In the genomic region with DNA sequence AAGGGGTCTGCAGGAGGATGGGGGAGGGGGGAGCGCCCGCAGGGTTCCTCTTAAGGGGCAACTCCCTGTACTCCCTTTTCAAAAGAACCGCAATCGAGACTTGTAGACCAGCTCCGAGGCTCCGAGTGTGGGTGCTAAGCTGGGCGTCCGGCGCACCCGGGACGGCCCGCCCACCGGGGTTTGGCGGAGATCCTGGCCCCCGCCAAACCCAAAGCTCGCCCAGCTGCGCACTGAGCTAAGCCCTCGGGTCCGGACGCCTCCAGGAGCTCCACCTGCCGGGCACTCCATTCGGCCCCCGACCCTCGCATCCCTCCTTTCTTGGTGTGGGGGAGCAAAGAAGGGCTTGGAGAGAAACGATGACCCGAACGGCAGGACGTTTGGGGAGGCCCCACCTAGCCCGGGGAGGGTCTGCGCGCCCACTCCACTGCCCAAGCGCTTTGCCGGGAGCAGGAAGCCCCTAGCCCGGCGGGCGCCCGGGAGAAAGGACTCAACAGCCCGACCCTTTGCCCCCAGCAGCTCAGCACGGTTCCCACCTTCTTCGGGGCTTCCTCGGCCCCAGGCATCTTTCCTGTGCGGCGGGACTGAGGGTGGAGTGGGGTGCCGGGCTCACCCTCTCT, we compare ENCODE assay signal across 9 cellular contexts. TPM values are rescaled to one million over a fixed set of nuclear protein-coding genes. Genes with fewer than 3 reads are reported as not detected.
DNase-seq lines count a peak whose midpoint lies in the region; ATAC-seq and TF ChIP-seq lines count a peak whose summit lies in the region.
"Had no signal": no experiment of that assay in that cellular context is flagged by ENCODE, and none has a peak within 500 bp of the region (broad histone marks: within the 10 kb centered on the region; RNA-seq: fewer than 3 reads in every experiment).

No MANE protein-coding gene starts in this region.

- ATAC-seq in GM21786 (IDR thresholded peaks at IDR 0.05; ENCODE audit: unreplicated experiment) = no peak

- H3K27ac Mint-ChIP-seq in brain = peak overlapping the region in 2 of 5 experiments; percentile 44 to 67

- TF ChIP-seq CTCF in HFF-Myc (IDR thresholded peaks at IDR 0.05; ENCODE audit: low read depth, low read length, missing control alignments) = no peak
- TF ChIP-seq CTCF in brain (conservative IDR thresholded peaks at IDR 0.05) = peak; percentile 41 to 42
- no peak for TF ChIP-seq CTCF in suprapubic skin (IDR thresholded peaks at IDR 0.05)

- 0% methylated on average over 16 of the region's 44 CpGs for WGBS in suprapubic skin

- peaks cover 5% of the 10 kb centered on the region for H3K27me3 ChIP-seq in suprapubic skin

- peaks cover 4 to 12% (median 5%) of the 10 kb centered on the region in 5 experiments for H3K9me3 Mint-ChIP-seq in brain

- H3K9me3 ChIP-seq in suprapubic skin = no peaks in the 10 kb centered on the region

- peaks cover 26% of the 10 kb centered on the region for H3K4me1 Mint-ChIP-seq in brain

- peak overlapping the region; percentile 73 to 93 (median 83) for H3K4me3 Mint-ChIP-seq in brain

- H3K4me3 ChIP-seq in HFF-Myc (replicated peaks; ENCODE audit: low read depth, low read length) (peak overlapping the region; percentile 26; the same call in 1 of the 2 replicates), suprapubic skin (peak overlapping the region; percentile 63)

- DNase-seq in HFF-Myc (ENCODE audit: extremely low read depth, low read depth) = no peak
- peak; percentile 51 for DNase-seq in kidney tubule cell (ENCODE audit: low spot score)
- no peak for DNase-seq in suprapubic skin (ENCODE audit: low spot score in 2 of 2)
- no peak for DNase-seq in MV-4-11 (lab: John Stamatoyannopoulos, UW)
- DNase-seq in GDM1 (lab: John Stamatoyannopoulos, UW) = no peak
- DNase-seq: central memory CD4-positive, alpha-beta T cell; KBM-7 had no signal

- peaks cover 52% of the 10 kb centered on the region for H3K4me1 ChIP-seq in suprapubic skin

- H3K36me3 Mint-ChIP-seq in brain = no peaks in the 10 kb centered on the region

- TF ChIP-seq POLR2A in suprapubic skin (IDR thresholded peaks at IDR 0.05) = no peak

- TF ChIP-seq EP300 in suprapubic skin (IDR thresholded peaks at IDR 0.05) = no peak

- H3K27me3 Mint-ChIP-seq in brain = peaks cover 88% of the 10 kb centered on the region

- no peaks in the 10 kb centered on the region for H3K36me3 ChIP-seq in suprapubic skin

- peak overlapping the region; percentile 36 for H3K27ac ChIP-seq in suprapubic skin

RNA-seq across cellular contexts. Expression of a gene that starts 0.6 kb away (rescaled TPM):
- 7.5 TPM for polyA plus RNA-seq in brain (ENCODE audit: insufficient read depth, low read depth, low replicate concordance)
- total RNA-seq in suprapubic skin = 10 to 100 TPM; 10.8 to 32.0 (median 15.7) TPM

Comparison
In these comparisons a context has a peak if more than half of its experiments do, and no peak if none do; other contexts are left out.
1. CTCF ChIP-seq: peak in brain (2 of 2); none in HFF-Myc (single experiment) and suprapubic skin (0 of 2).